Comparison of ENCODE assay signal across 19 cellular contexts in genomic region chr7:35359423-35359822, GRCh38.
"Had no signal": no experiment of that assay in that cellular context is flagged by ENCODE, and none has a peak within 500 bp of the region (broad histone marks: within the 10 kb centered on the region; RNA-seq: fewer than 3 reads in every experiment).

No MANE protein-coding gene starts in this region.

- H3K27ac ChIP-seq: dorsolateral prefrontal cortex, hepatocyte, neural progenitor cell, ovary, stomach, thoracic aorta, transverse colon had no signal

- H3K79me2 ChIP-seq: hepatocyte had no signal

- H3K9ac ChIP-seq: neural progenitor cell had no signal

- H3K4me1 ChIP-seq: stomach, transverse colon had no signal

- H3K36me3 ChIP-seq: neural progenitor cell, ovary, stomach, thoracic aorta, transverse colon had no signal

- H3K4me3 ChIP-seq: dorsolateral prefrontal cortex, hepatocyte, neural progenitor cell, ovary, stomach, thoracic aorta, transverse colon had no signal

- H2AFZ ChIP-seq: hepatocyte, neural progenitor cell had no signal

- DNase-seq: cortex of kidney; dorsolateral prefrontal cortex; effector CD8-positive, alpha-beta T cell; foreskin melanocyte; mesenchymal stem cell; midbrain; nucleus accumbens; ovary; right cardiac atrium; small intestine; stimulated activated CD4-positive, alpha-beta T cell treated with anti-CD3 and anti-CD28 coated beads, Interleukin-12 subunit alpha, Interleukin-12 subunit beta, amount 100 ng/mL, for 4 hours; stimulated activated naive CD4-positive, alpha-beta T cell; stomach; substantia nigra; transverse colon had no signal

- ATAC-seq: natural killer cell treated with Interleukin-12 subunit alpha and Interleukin-12 subunit beta and Interleukin-15 and Interleukin-18, amount 100 ng/mL, for 72 hours; right cardiac atrium had no signal

- H3K27me3 ChIP-seq: dorsolateral prefrontal cortex, hepatocyte, neural progenitor cell, ovary, stomach, transverse colon had no signal

- H3K4me2 ChIP-seq: hepatocyte, neural progenitor cell had no signal

- H3K9me3 ChIP-seq: ovary, thoracic aorta had no signal
